19 cellular contexts compared by ENCODE assay signal in genomic region chr10:84521015-84521414, GRCh38.
DNase-seq lines count a peak whose midpoint lies in the region; ATAC-seq, FAIRE-seq and TF ChIP-seq lines count a peak whose summit lies in the region.
"Had no signal": no experiment of that assay in that cellular context is flagged by ENCODE, and none has a peak within 500 bp of the region (broad histone marks: within the 10 kb centered on the region; RNA-seq: fewer than 3 reads in every experiment).

No MANE protein-coding gene starts in this region.

- no peaks in the 10 kb centered on the region for H3K4me1 ChIP-seq in CD4-positive, CD25-positive, alpha-beta regulatory T cell (ENCODE audit: control insufficient read depth, insufficient read depth, low read length, poor library complexity, severe bottlenecking)
- peaks cover 0 to 11% (median 4%) of the 10 kb centered on the region in 4 donors for H3K4me1 ChIP-seq in stomach

- H3K36me3 ChIP-seq in CD4-positive, CD25-positive, alpha-beta regulatory T cell (ENCODE audit: control insufficient read depth, insufficient read depth, low read length), result peaks cover 4% of the 10 kb centered on the region
- peaks cover 0 to 3% (median 1%) of the 10 kb centered on the region in 4 donors for H3K36me3 ChIP-seq in stomach

- no peaks in the 10 kb centered on the region for H3K9me3 ChIP-seq in CD4-positive, CD25-positive, alpha-beta regulatory T cell (ENCODE audit: control insufficient read depth in 2 of 2, low read length in 2 of 2)
- H3K9me3 ChIP-seq in stomach, result peaks cover 0 to 8% (median 2%) of the 10 kb centered on the region in 4 donors

- peak overlapping the region in 2 of 3 donors; percentile 25 to 32 for H3K27ac Mint-ChIP-seq in CD4-positive, CD25-positive, alpha-beta regulatory T cell
- H3K27ac Mint-ChIP-seq in brain (peak overlapping the region in 4 of 5 experiments; percentile 23 to 59 (median 42)), nephron progenitor cell (peak overlapping the region; percentile 67)

- peak; percentile 30 for FAIRE-seq in H54 (lab: Jason Lieb, UNC)
- FAIRE-seq: RCC 7860 had no signal

- peaks cover 0 to 4% (median 0%) of the 10 kb centered on the region in 4 donors for H3K4me1 Mint-ChIP-seq in CD4-positive, CD25-positive, alpha-beta regulatory T cell
- H3K4me1 Mint-ChIP-seq in brain (peaks cover 52% of the 10 kb centered on the region), nephron progenitor cell (peaks cover 41% of the 10 kb centered on the region)

- TF ChIP-seq CTCF in brain (conservative IDR thresholded peaks at IDR 0.05), result no peak
- no peak for TF ChIP-seq CTCF in nephron progenitor cell (IDR thresholded peaks at IDR 0.05)
- TF ChIP-seq CTCF in stomach (IDR thresholded peaks at IDR 0.05), result no peak

- H3K4me3 ChIP-seq in CD4-positive, CD25-positive, alpha-beta regulatory T cell (ENCODE audit: low read depth, low read length), result no peak overlapping the region
- H3K4me3 ChIP-seq in stomach, result no peak overlapping the region

- H3K27me3 ChIP-seq in CD4-positive, CD25-positive, alpha-beta regulatory T cell (ENCODE audit: control insufficient read depth, insufficient read depth, low read length), result no peaks in the 10 kb centered on the region
- no peaks in the 10 kb centered on the region for H3K27me3 ChIP-seq in stomach

- H3K4me3 Mint-ChIP-seq in CD4-positive, CD25-positive, alpha-beta regulatory T cell, result no peak overlapping the region
- no peak overlapping the region for H3K4me3 Mint-ChIP-seq in brain
- H3K4me3 Mint-ChIP-seq in nephron progenitor cell, result no peak overlapping the region
- H3K4me3 Mint-ChIP-seq: CD4-positive, alpha-beta memory T cell had no signal

- 71 to 84% (median 80%) methylated on average over 8 of the region's 8 CpGs for WGBS in stomach, 5 donors

- no peak for ATAC-seq in CD4-positive, CD25-positive, alpha-beta regulatory T cell (ENCODE audit: low read depth in 2 of 2)
- ATAC-seq in HG03108 (IDR thresholded peaks at IDR 0.05; ENCODE audit: unreplicated experiment) (no peak), HG03439 (IDR thresholded peaks at IDR 0.05; ENCODE audit: unreplicated experiment) (no peak)

- no peak overlapping the region for H3K27ac ChIP-seq in CD4-positive, CD25-positive, alpha-beta regulatory T cell (ENCODE audit: insufficient read depth, low read length, poor library complexity, severe bottlenecking)
- H3K27ac ChIP-seq in stomach, result no peak overlapping the region

- TF ChIP-seq POLR2A in H54 (IDR thresholded peaks at IDR 0.05; ENCODE audit: low read depth, low read length), result no peak
- TF ChIP-seq POLR2A in stomach (IDR thresholded peaks at IDR 0.05), result no peak

- intact Hi-C loops in stomach (cut with DNase I; ENCODE audit: low total_unique reads), result no loop called here

- H3K27me3 Mint-ChIP-seq in CD4-positive, CD25-positive, alpha-beta regulatory T cell, result no peaks in the 10 kb centered on the region
- H3K27me3 Mint-ChIP-seq in brain (no peaks in the 10 kb centered on the region), nephron progenitor cell (ENCODE audit: low read depth, poor library complexity) (peaks cover 3% of the 10 kb centered on the region)

- peaks cover 0 to 8% (median 0%) of the 10 kb centered on the region in 7 donors for H3K9me3 Mint-ChIP-seq in CD4-positive, CD25-positive, alpha-beta regulatory T cell
- H3K9me3 Mint-ChIP-seq in brain (peaks cover 10 to 13% (median 11%) of the 10 kb centered on the region in 5 experiments), nephron progenitor cell (peaks cover 14% of the 10 kb centered on the region)

- peaks cover 4% of the 10 kb centered on the region for H3K36me3 Mint-ChIP-seq in CD4-positive, CD25-positive, alpha-beta regulatory T cell
- H3K36me3 Mint-ChIP-seq in brain, result peaks cover 17% of the 10 kb centered on the region
- peaks cover 20% of the 10 kb centered on the region for H3K36me3 Mint-ChIP-seq in nephron progenitor cell (ENCODE audit: low read depth)

- no peak for TF ChIP-seq EP300 in stomach (IDR thresholded peaks at IDR 0.05)

- no peak for DNase-seq in CD4-positive, CD25-positive, alpha-beta regulatory T cell
- DNase-seq in H54 (ENCODE audit: insufficient read length, low spot score) (no peak), nephron progenitor cell (no peak), NCI-H2081 treated with DMSO at 0.1 percent for 48 hours (lab: John Stamatoyannopoulos, UW) (no peak), stomach (no peak)
- DNase-seq: CD4-positive, alpha-beta memory T cell; DMS 273 treated with DMSO at 0.1 percent for 48 hours; GOT3; Karpas-422; MM.1S; NCI-H1105 treated with DMSO at 0.1 percent for 48 hours; NCI-H187; NCI-H345; NCI-H526 treated with DMSO at 0.1 percent for 48 hours; SHP77 had no signal
